ENCODE assay signal across 8 cellular contexts in the genomic region with DNA sequence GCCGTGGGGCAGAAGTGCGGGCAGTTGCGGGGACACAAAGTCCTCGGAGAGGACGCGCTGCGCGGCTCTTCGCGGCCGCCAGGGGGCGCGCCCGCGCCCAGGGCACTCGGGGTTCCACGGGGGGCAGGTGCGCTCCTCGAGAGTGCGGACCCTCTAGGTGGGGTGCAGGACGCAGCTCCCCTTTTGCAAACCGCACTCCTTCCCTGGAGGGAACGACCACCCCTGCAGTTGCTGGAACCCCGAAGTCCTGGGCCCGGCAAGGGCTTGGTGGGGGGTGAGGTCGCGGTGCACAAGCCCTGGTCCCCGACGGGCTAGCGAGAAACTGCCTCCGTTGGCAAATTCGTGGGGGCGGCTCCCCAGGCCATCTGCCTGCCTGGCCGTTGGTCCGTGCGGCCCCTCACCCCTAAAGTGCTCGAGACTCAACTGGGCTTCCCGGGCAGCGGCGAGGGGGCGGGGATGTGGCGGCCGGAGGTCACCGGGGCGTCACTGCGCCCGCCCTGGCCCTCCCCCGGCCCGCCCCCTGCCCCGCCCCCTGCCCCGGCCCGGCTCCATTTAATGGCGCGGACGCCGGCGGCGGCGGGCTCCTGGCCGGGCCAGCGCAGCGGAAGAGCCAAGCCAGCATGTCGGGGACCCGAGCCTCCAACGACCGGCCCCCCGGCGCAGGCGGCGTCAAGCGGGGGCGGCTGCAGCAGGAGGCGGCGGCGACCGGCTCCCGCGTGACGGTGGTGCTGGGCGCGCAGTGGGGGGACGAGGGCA. TPM values are rescaled to one million over a fixed set of nuclear protein-coding genes. Genes with fewer than 3 reads are reported as not detected.
DNase-seq lines count a peak whose midpoint lies in the region; ATAC-seq and TF ChIP-seq lines count a peak whose summit lies in the region.

A gene (plus strand): TSS at position 579 of the 756 bp plus-strand sequence. CDS start 42 bp downstream, at position 621.

- no peaks in the 10 kb centered on the region for H3F3A ChIP-seq in PC-3 (ENCODE audit: low read length, unreplicated experiment)

- peaks cover 7% of the 10 kb centered on the region for H3K4me1 ChIP-seq in PC-3 (ENCODE audit: insufficient read depth, low read length)
- H3K4me1 ChIP-seq in tibial artery = peaks cover 7 to 74% (median 64%) of the 10 kb centered on the region in 4 donors

- H3K9me3 ChIP-seq in PC-3 (ENCODE audit: low read length) (no peaks in the 10 kb centered on the region), tibial artery (no peaks in the 10 kb centered on the region)

- peak within 1 kb of the TSS; percentile 89 for H2AFZ ChIP-seq in PC-3 (ENCODE audit: low read length)

- TF ChIP-seq CTCF in GM12864 (IDR thresholded peaks at IDR 0.05; ENCODE audit: low read depth, low read length, missing control alignments) = peak; percentile 98
- peak; percentile 96 for TF ChIP-seq CTCF in PC-3 (conservative IDR thresholded peaks at IDR 0.05; ENCODE audit: low read depth, low read length)
- TF ChIP-seq CTCF in omental fat pad (IDR thresholded peaks at IDR 0.05) = peak in 1 of 3 donors; percentile 67
- TF ChIP-seq CTCF in tibial artery (IDR thresholded peaks at IDR 0.05) = peak; percentile 75 to 78

- H3K9ac ChIP-seq in PC-3 (ENCODE audit: low read length) = peak within 1 kb of the TSS; percentile 57

- peak within 1 kb of the TSS; percentile 69 for H3K4me3 ChIP-seq in GM12864 (ENCODE audit: low read depth, low read length)
- peak within 1 kb of the TSS; percentile 78 for H3K4me3 ChIP-seq in PC-3 (ENCODE audit: low read length)
- peak within 1 kb of the TSS; percentile 66 to 78 for H3K4me3 ChIP-seq in tibial artery

- no peak for DNase-seq in GM12864 (ENCODE audit: low read depth)
- DNase-seq in PC-3 = peak; percentile 51
- peak; percentile 49 for DNase-seq in activated effector memory CD4-positive, alpha-beta T cell treated with Interleukin-2 at 50 U/mL for 16 hours
- DNase-seq in germinal center (ENCODE audit: low spot score) = peak; percentile 86
- DNase-seq in omental fat pad (ENCODE audit: low spot score) = no peak
- DNase-seq in tibial artery = peak; percentile 60 to 89
- DNase-seq in COR-L47 (lab: John Stamatoyannopoulos, UW) = no peak

- H3K9me2 ChIP-seq in PC-3 (replicated peaks; ENCODE audit: low read length) = no peaks in the 10 kb centered on the region

- no peak within 1 kb of the TSS for H3K27ac ChIP-seq in PC-3 (ENCODE audit: low read length)
- H3K27ac ChIP-seq in tibial artery = peak within 1 kb of the TSS; percentile 82 to 83

- H3K36me3 ChIP-seq in PC-3 (ENCODE audit: low read depth, low read length) = peaks cover 5% of the 10 kb centered on the region; the same call in 1 of the 2 replicates
- H3K36me3 ChIP-seq in tibial artery = peaks cover 5 to 14% (median 14%) of the 10 kb centered on the region in 3 donors

- H3K4me2 ChIP-seq in PC-3 (ENCODE audit: low read length) = peak within 1 kb of the TSS; percentile 100

- no peaks in the 10 kb centered on the region for H3K79me2 ChIP-seq in PC-3 (ENCODE audit: low read length)

- H3K27me3 ChIP-seq in PC-3 (ENCODE audit: low read length) (no peaks in the 10 kb centered on the region), tibial artery (no peaks in the 10 kb centered on the region)

- no peaks in the 10 kb centered on the region for H4K20me1 ChIP-seq in PC-3 (ENCODE audit: low read length)

- POLR2A ChIA-PET in PC-3 (lab: Charles Lee; ENCODE audit: unreplicated experiment) = no interaction called here

- no TSS peak for BruUV-seq in PC-3 (replicated peaks; lab: Mats Ljungman, UMichigan)

- ATAC-seq in HG02759 (IDR thresholded peaks at IDR 0.05; ENCODE audit: unreplicated experiment) (peak; percentile 71), PC-3 (peak; percentile 65), omental fat pad (ENCODE audit: low FRiP score) (peak; percentile 29)

- intact Hi-C loops in PC-3 (cut with micrococcal nuclease) (loop anchor here (2.0 kb wide), 1 partner anchor 23 kb away; no protein-coding TSS in a partner anchor), tibial artery (cut with DNase I; ENCODE audit: low total_unique reads) (no loop called here)

- CTCF ChIA-PET in PC-3 (lab: Charles Lee) = no interaction called here

RNA-seq across cellular contexts. Expression of the gene that starts here (rescaled TPM):
- 7.9 and 8.8 TPM in 2 replicates for total RNA-seq in PC-3 (2014; rRNA removed)
- total RNA-seq in omental fat pad = 10 to 100 TPM in 1 of 4 donors, 1 to 10 TPM in 3; 3.7 to 26.0 (median 5.6) TPM

Comparison
In these comparisons a context has a peak if more than half of its experiments do, and no peak if none do; other contexts are left out.
1. DNase-seq: peak in PC-3 (single experiment), activated effector memory CD4-positive, alpha-beta T cell treated with Interleukin-2 at 50 U/mL for 16 hours (single experiment), germinal center (single experiment) and tibial artery (2 of 2); none in GM12864 (single experiment), omental fat pad (single experiment) and COR-L47 (single experiment).
2. Peak in every context shown above with its lines, with median percentiles within 50 percentile points of each other: H3K4me3 ChIP-seq and ATAC-seq.